In genomic region chr3:76063811-76064210, GRCh38 we compare ENCODE assay signal across 22 cellular contexts.
DNase-seq lines count a peak whose midpoint lies in the region; TF ChIP-seq lines count a peak whose summit lies in the region.
"Had no signal": no experiment of that assay in that cellular context is flagged by ENCODE, and none has a peak within 500 bp of the region (broad histone marks: within the 10 kb centered on the region; RNA-seq: fewer than 3 reads in every experiment).

No MANE protein-coding gene starts in this region.

- H4K20me1 ChIP-seq in H9 (ENCODE audit: control insufficient read depth, insufficient read depth, insufficient read length): no peaks in the 10 kb centered on the region
- no peaks in the 10 kb centered on the region for H4K20me1 ChIP-seq in PC-9 (ENCODE audit: insufficient read depth)
- H4K20me1 ChIP-seq in neural progenitor cell (ENCODE audit: low read depth): no peaks in the 10 kb centered on the region
- H4K20me1 ChIP-seq in hepatocyte (ENCODE audit: insufficient read depth, poor library complexity, severe bottlenecking): no peaks in the 10 kb centered on the region

- no peak overlapping the region for H2AK5ac ChIP-seq in H9 (ENCODE audit: insufficient read length, low read length)

- DNase-seq in H9 (no peak), NCI-H524 (lab: John Stamatoyannopoulos, UW) (peak; percentile 69 to 96), PC-9 (no peak), neural progenitor cell (ENCODE audit: low spot score) (no peak), COLO829 (ENCODE audit: low spot score) (no peak), hepatocyte (ENCODE audit: low spot score) (no peak)
- DNase-seq in activated naive CD4-positive, alpha-beta T cell treated with Interleukin-2 at 50 U/mL for 16 hours: no peak
- DNase-seq: DMS79; GDM1; MV-4-11; NCI-H1105; NCI-H146; NCI-H1930; NCI-H2107; NCI-H446 treated with DMSO at 0.1 percent for 48 hours; NK-92 treated with Interleukin-12 subunit alpha and Interleukin-12 subunit beta, amount 100 ng/mL, for 24 hours; PC-3; T-helper 1 cell had no signal

- no peaks in the 10 kb centered on the region for H3K79me1 ChIP-seq in H9 (ENCODE audit: insufficient read depth, low read depth, low read length, poor library complexity, severe bottlenecking)

- H3K23me2 ChIP-seq in H9 (ENCODE audit: insufficient read length, low read depth, low read length, poor library complexity, severe bottlenecking): no peaks in the 10 kb centered on the region

- no peaks in the 10 kb centered on the region for H3K9me2 ChIP-seq in PC-9 (ENCODE audit: insufficient read depth)
- H3K9me2 ChIP-seq in hepatocyte (replicated peaks; ENCODE audit: insufficient read depth): no peaks in the 10 kb centered on the region

- H3K79me2 ChIP-seq in H9 (ENCODE audit: insufficient read depth, low read length) (no peaks in the 10 kb centered on the region; the same call in 1 of the 2 replicates), PC-9 (ENCODE audit: low read depth) (no peaks in the 10 kb centered on the region), neural progenitor cell (ENCODE audit: low read depth) (no peaks in the 10 kb centered on the region), hepatocyte (no peaks in the 10 kb centered on the region)

- no peak overlapping the region for H3K14ac ChIP-seq in H9 (ENCODE audit: insufficient read depth, low read length)

- H2BK20ac ChIP-seq in H9 (ENCODE audit: low read depth, low read length, poor library complexity, severe bottlenecking): no peak overlapping the region

- intact Hi-C loops in PC-9 (cut with micrococcal nuclease; ENCODE audit: unreplicated experiment): no loop called here

- CTCF ChIA-PET in PC-9 (lab: Charles Lee): no interaction called here

- H4K5ac ChIP-seq in H9 (ENCODE audit: insufficient read length, low read depth, low read length): no peak overlapping the region

- peak overlapping the region in 2 of 3 experiments; percentile 1 to 2; a peak in 3 of 7 replicates for H3K27ac Mint-ChIP-seq in H9
- no peak overlapping the region for H3K27ac Mint-ChIP-seq in neural progenitor cell

- H3K9me3 ChIP-seq in H9 (ENCODE audit: control insufficient read depth, low read depth, low read length) (no peaks in the 10 kb centered on the region), PC-9 (ENCODE audit: insufficient read depth, low read depth) (no peaks in the 10 kb centered on the region; the same call in 1 of the 2 replicates), neural progenitor cell (ENCODE audit: low read depth) (no peaks in the 10 kb centered on the region), hepatocyte (ENCODE audit: low read depth) (no peaks in the 10 kb centered on the region)
- H3K9me3 ChIP-seq: SJSA1 had no signal

- no peaks in the 10 kb centered on the region for H3K27me3 Mint-ChIP-seq in H9 (ENCODE audit: low read depth)
- peaks cover 3% of the 10 kb centered on the region for H3K27me3 Mint-ChIP-seq in neural progenitor cell (ENCODE audit: insufficient read depth, low read depth)

- H4K91ac ChIP-seq in H9 (ENCODE audit: insufficient read length, low read depth, low read length): no peak overlapping the region

- no TSS peak for BruUV-seq in PC-9 (replicated peaks; lab: Mats Ljungman, UMichigan)

- H3K27ac ChIP-seq in H9 (ENCODE audit: insufficient read length, low read depth, low read length) (no peak overlapping the region), PC-9 (no peak overlapping the region), neural progenitor cell (no peak overlapping the region), hepatocyte (no peak overlapping the region)
- H3K27ac ChIP-seq: GM23248, SJSA1 had no signal

- no peak overlapping the region for H2BK15ac ChIP-seq in H9 (ENCODE audit: low read depth, low read length)

- H3K4me2 ChIP-seq in H9 (ENCODE audit: insufficient read depth, insufficient read length, low read length): no peak overlapping the region
- no peak overlapping the region for H3K4me2 ChIP-seq in PC-9
- H3K4me2 ChIP-seq in neural progenitor cell: no peak overlapping the region
- no peak overlapping the region for H3K4me2 ChIP-seq in hepatocyte

- H2BK5ac ChIP-seq in H9 (ENCODE audit: insufficient read length, low read length): no peak overlapping the region

- no CpG with 5 or more reads among the region's 5 CpGs for WGBS in H9 (ENCODE audit: extremely low coverage, insufficient read length, low lambda C conversion rate)
- WGBS in hepatocyte (ENCODE audit: low lambda C conversion rate, missing lambda C conversion rate): 79% methylated on average over 5 of the region's 5 CpGs

- H3K36me3 ChIP-seq in PC-9 (ENCODE audit: low read depth) (no peaks in the 10 kb centered on the region), neural progenitor cell (no peaks in the 10 kb centered on the region), hepatocyte (replicated peaks; ENCODE audit: insufficient read depth, low read depth) (no peaks in the 10 kb centered on the region)
- H3K36me3 ChIP-seq: SJSA1 had no signal

- H3K23ac ChIP-seq in H9 (ENCODE audit: insufficient read length, low read depth, low read length): no peak overlapping the region

- H2AFZ ChIP-seq in H9 (ENCODE audit: low read length) (no peak overlapping the region), PC-9 (peak overlapping the region; percentile 52; the same call in 1 of the 2 replicates), neural progenitor cell (replicated peaks) (peak overlapping the region; percentile 36), hepatocyte (no peak overlapping the region)
- H2AFZ ChIP-seq: GM23248 had no signal

- no peak overlapping the region for H3K4me3 ChIP-seq in PC-9
- no peak overlapping the region for H3K4me3 ChIP-seq in neural progenitor cell
- no peak overlapping the region for H3K4me3 ChIP-seq in hepatocyte
- H3K4me3 ChIP-seq: GM12878, GM23248, K562, SJSA1 had no signal

- H3F3A ChIP-seq in PC-9 (ENCODE audit: insufficient read depth, low read depth) (no peaks in the 10 kb centered on the region), neural progenitor cell (ENCODE audit: low read depth) (no peaks in the 10 kb centered on the region)

- peaks cover 4 to 17% of the 10 kb centered on the region in 2 experiments; a peak in 4 of 5 replicates for H3K9me3 Mint-ChIP-seq in H9
- H3K9me3 Mint-ChIP-seq in neural progenitor cell: no peaks in the 10 kb centered on the region

- peak overlapping the region; percentile 63 for H3T11ph ChIP-seq in H9 (ENCODE audit: low read length)

- H4K8ac ChIP-seq in H9 (replicated peaks; ENCODE audit: insufficient read length, low read depth, low read length): no peak overlapping the region

- POLR2A ChIA-PET in PC-9 (lab: Charles Lee; ENCODE audit: unreplicated experiment): no interaction called here

- H3K4ac ChIP-seq in H9 (ENCODE audit: low read depth, low read length): no peak overlapping the region

- H3K9ac ChIP-seq in H9 (ENCODE audit: extremely low read depth, insufficient read length, low read length): no peak overlapping the region
- H3K9ac ChIP-seq in neural progenitor cell: no peak overlapping the region
- H3K9ac ChIP-seq: GM23248 had no signal

- H2BK120ac ChIP-seq in H9 (ENCODE audit: low read depth, low read length, poor library complexity, severe bottlenecking): no peak overlapping the region

- no peak overlapping the region for H3K56ac ChIP-seq in H9 (ENCODE audit: insufficient read length, low read depth, low read length)

- H3K18ac ChIP-seq in H9 (ENCODE audit: insufficient read length, low read depth, low read length): no peak overlapping the region

- H3K4me1 Mint-ChIP-seq in H9 (peaks cover 19 to 30% of the 10 kb centered on the region in 2 experiments), neural progenitor cell (no peaks in the 10 kb centered on the region)

- TF ChIP-seq CTCF in H9 (conservative IDR thresholded peaks at IDR 0.05): no peak
- no peak for TF ChIP-seq CTCF in PC-9 (conservative IDR thresholded peaks at IDR 0.05)
- TF ChIP-seq CTCF in neural progenitor cell (IDR thresholded peaks at IDR 0.05): no peak
- TF ChIP-seq CTCF in hepatocyte (IDR thresholded peaks at IDR 0.05; ENCODE audit: poor library complexity): no peak

- H3K4me3 Mint-ChIP-seq in H9: no peak overlapping the region
- no peak overlapping the region for H3K4me3 Mint-ChIP-seq in neural progenitor cell

- H3K4me1 ChIP-seq in H9 (ENCODE audit: insufficient read depth, low read length) (peaks cover 9% of the 10 kb centered on the region; the same call in 1 of the 2 replicates), PC-9 (replicated peaks; ENCODE audit: insufficient read depth) (no peaks in the 10 kb centered on the region), neural progenitor cell (no peaks in the 10 kb centered on the region), hepatocyte (ENCODE audit: insufficient read depth) (no peaks in the 10 kb centered on the region)
- H3K4me1 ChIP-seq: SJSA1 had no signal

- peaks cover 7 to 18% (median 9%) of the 10 kb centered on the region in 3 experiments for H3K36me3 Mint-ChIP-seq in H9 (ENCODE audit: insufficient read depth in 1 of 3, low read depth in 3 of 3)
- no peaks in the 10 kb centered on the region for H3K36me3 Mint-ChIP-seq in neural progenitor cell

- H3K27me3 ChIP-seq in H9 (ENCODE audit: insufficient read depth, low read length) (no peaks in the 10 kb centered on the region), PC-9 (ENCODE audit: insufficient read depth, low read depth) (no peaks in the 10 kb centered on the region), neural progenitor cell (no peaks in the 10 kb centered on the region), hepatocyte (no peaks in the 10 kb centered on the region)
- H3K27me3 ChIP-seq: SJSA1 had no signal

- H2BK12ac ChIP-seq in H9 (ENCODE audit: insufficient read length, low read depth, low read length): no peak overlapping the region

Comparison
In these comparisons a context has a peak if more than half of its experiments do, and no peak if none do; other contexts are left out.
1. DNase-seq: peak in NCI-H524 (2 of 2); none in H9 (single experiment), PC-9 (0 of 2), neural progenitor cell (single experiment), COLO829 (single experiment), hepatocyte (single experiment) and activated naive CD4-positive, alpha-beta T cell treated with Interleukin-2 at 50 U/mL for 16 hours (single experiment).
2. H2AFZ ChIP-seq: peak in PC-9 (single experiment) and neural progenitor cell (single experiment); none in H9 (single experiment) and hepatocyte (single experiment).